In the genomic region with DNA sequence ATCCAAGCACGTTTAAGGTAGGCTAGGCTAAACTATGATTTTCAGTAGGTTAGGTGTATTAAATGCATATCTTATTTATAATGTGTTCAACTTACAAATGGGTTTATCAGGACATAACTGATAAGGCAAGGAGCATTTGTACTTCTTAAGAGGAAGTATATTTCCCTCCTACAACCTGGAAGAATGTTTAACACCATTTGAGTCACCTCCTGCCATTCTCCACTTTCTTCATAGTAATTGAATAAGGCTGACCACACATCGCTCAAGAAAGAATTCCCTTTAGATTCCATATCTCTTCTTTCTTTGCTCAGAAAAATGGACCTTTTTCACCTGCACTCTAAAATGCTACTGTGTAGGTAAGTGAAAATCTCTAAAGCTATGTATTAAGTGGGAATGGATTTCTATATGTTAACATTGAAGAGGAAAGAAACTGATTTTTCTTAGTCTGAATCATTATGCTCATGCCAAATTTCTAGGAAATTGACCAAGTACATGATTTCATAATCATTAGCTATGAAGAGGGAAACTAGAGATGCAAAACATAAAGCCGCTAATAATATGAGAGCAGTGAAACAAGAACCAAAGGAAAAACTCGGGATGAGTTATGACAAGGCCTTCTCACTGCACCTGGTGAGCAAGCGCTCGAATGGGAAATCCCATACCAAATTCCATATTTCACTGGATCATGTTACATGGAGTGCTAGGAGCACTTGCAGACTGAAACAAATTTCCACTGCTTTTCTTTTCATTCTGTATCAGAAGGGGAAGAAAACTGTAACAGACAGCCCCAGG, we compare ENCODE assay signal across 14 cellular contexts.
DNase-seq lines count a peak whose midpoint lies in the region; ATAC-seq, FAIRE-seq and TF ChIP-seq lines count a peak whose summit lies in the region.
"Had no signal": no experiment of that assay in that cellular context is flagged by ENCODE, and none has a peak within 500 bp of the region (broad histone marks: within the 10 kb centered on the region; RNA-seq: fewer than 3 reads in every experiment).

No MANE protein-coding gene starts in this region.

- no peak for TF ChIP-seq POLR2A in GM12892 (IDR thresholded peaks at IDR 0.05; ENCODE audit: low read depth, low read length)

- H3K4me1 ChIP-seq in fibroblast of lung (ENCODE audit: control insufficient read depth, extremely low read depth, insufficient read depth, low read length) = no peaks in the 10 kb centered on the region
- peaks cover 8% of the 10 kb centered on the region for H3K4me1 ChIP-seq in psoas muscle

- H3K36me3 ChIP-seq in fibroblast of lung (ENCODE audit: control insufficient read depth, insufficient read depth, low read length) (no peaks in the 10 kb centered on the region), psoas muscle (ENCODE audit: insufficient read depth in 1 of 2, low read depth in 1 of 2) (no peaks in the 10 kb centered on the region)
- H3K36me3 ChIP-seq: cardiac muscle cell had no signal

- H3K4me3 ChIP-seq in fibroblast of lung (replicated peaks in 1 of 4; ENCODE audit: control extremely low read depth in 1 of 4, insufficient read depth in 1 of 4, low read depth in 3 of 4, low read length in 4 of 4) (no peak overlapping the region), psoas muscle (no peak overlapping the region)
- H3K4me3 ChIP-seq: cardiac muscle cell had no signal

- H2AFZ ChIP-seq in fibroblast of lung (ENCODE audit: low read length) = no peak overlapping the region

- no peak overlapping the region for H3K4me2 ChIP-seq in fibroblast of lung (ENCODE audit: extremely low read depth, insufficient read depth, low read length)

- no peak overlapping the region for H3K27ac ChIP-seq in fibroblast of lung (ENCODE audit: insufficient read depth, low read length)
- no peak overlapping the region for H3K27ac ChIP-seq in psoas muscle
- H3K27ac ChIP-seq: 22Rv1, cardiac muscle cell had no signal

- 36 to 46% (median 39%) methylated on average over 6 of the region's 6 CpGs for whole genome bisulfite sequencing in psoas muscle, 3 donors

- no peaks in the 10 kb centered on the region for H3K9me3 ChIP-seq in fibroblast of lung (ENCODE audit: control insufficient read depth, insufficient read depth, low read depth, low read length)
- no peaks in the 10 kb centered on the region for H3K9me3 ChIP-seq in psoas muscle

- no peak for FAIRE-seq in GM12892 (lab: Jason Lieb, UNC)

- in situ Hi-C loops in ACHN (cut with HindIII; ENCODE audit: low pct_ligation_motif_present, low pct_unique_long_range_greater_than_20kb, low sequenced_read_pairs) = no loop called here

- no peaks in the 10 kb centered on the region for H4K20me1 ChIP-seq in fibroblast of lung (ENCODE audit: control insufficient read depth, extremely low read depth, insufficient read depth, low read length)

- no peaks in the 10 kb centered on the region for H3K79me2 ChIP-seq in fibroblast of lung (ENCODE audit: control insufficient read depth, insufficient read depth, low read length)

- peak; percentile 52 to 73 (median 58) for ATAC-seq in psoas muscle

- intact Hi-C loops in psoas muscle (cut with DNase I) = loop anchor here in 1 of 2 donors (2.0 kb wide), 1 partner anchor 75 kb away; no protein-coding TSS in a partner anchor

- peak in 2 of 3 experiments; percentile 48 to 62 for DNase-seq in NCI-H1417 (lab: John Stamatoyannopoulos, UW)
- DNase-seq in NCI-H1417 treated with DMSO at 0.1 percent for 48 hours (lab: John Stamatoyannopoulos, UW) = no peak
- peak; percentile 40 to 63 for DNase-seq in SHP77 (lab: John Stamatoyannopoulos, UW)
- DNase-seq in fibroblast of lung (ENCODE audit: low read depth in 2 of 2) = peak; percentile 53 to 74
- DNase-seq in psoas muscle = no peak
- no peak for DNase-seq in activated CD4-positive, alpha-beta T cell treated with anti-CD3 and anti-CD28 coated beads for 48 hours
- no peak for DNase-seq in GM12892 (ENCODE audit: insufficient read length)
- DNase-seq in ACHN = no peak
- DNase-seq: activated B cell treated with CpG ODN at 0.5 μM for 24 hours; activated naive CD4-positive, alpha-beta T cell treated with anti-CD3 and anti-CD28 coated beads for 36 hours; CD4-positive, alpha-beta T cell; left cardiac atrium had no signal

- H3K9ac ChIP-seq in fibroblast of lung (ENCODE audit: insufficient read depth, low read length) = no peak overlapping the region

- TF ChIP-seq CTCF in fibroblast of lung (conservative IDR thresholded peaks at IDR 0.05 in 1 of 2, IDR thresholded peaks at IDR 0.05 in 1 of 2; ENCODE audit: low read depth in 1 of 2, low read length in 2 of 2) (no peak), psoas muscle (IDR thresholded peaks at IDR 0.05) (no peak)

- H3K27me3 ChIP-seq in fibroblast of lung (ENCODE audit: control insufficient read depth, insufficient read depth, low read length) (no peaks in the 10 kb centered on the region), psoas muscle (ENCODE audit: insufficient read depth in 3 of 3, low read length in 2 of 3) (no peaks in the 10 kb centered on the region)
- H3K27me3 ChIP-seq: cardiac muscle cell had no signal

Comparison
In these comparisons a context has a peak if more than half of its experiments do, and no peak if none do; other contexts are left out.
1. DNase-seq: peak in NCI-H1417 (2 of 3), SHP77 (2 of 2) and fibroblast of lung (2 of 2); none in NCI-H1417 treated with DMSO at 0.1 percent for 48 hours (single experiment), psoas muscle (0 of 2), activated CD4-positive, alpha-beta T cell treated with anti-CD3 and anti-CD28 coated beads for 48 hours (single experiment), GM12892 (single experiment) and ACHN (single experiment).